ENCODE assay signal across 9 cellular contexts in the genomic region with DNA sequence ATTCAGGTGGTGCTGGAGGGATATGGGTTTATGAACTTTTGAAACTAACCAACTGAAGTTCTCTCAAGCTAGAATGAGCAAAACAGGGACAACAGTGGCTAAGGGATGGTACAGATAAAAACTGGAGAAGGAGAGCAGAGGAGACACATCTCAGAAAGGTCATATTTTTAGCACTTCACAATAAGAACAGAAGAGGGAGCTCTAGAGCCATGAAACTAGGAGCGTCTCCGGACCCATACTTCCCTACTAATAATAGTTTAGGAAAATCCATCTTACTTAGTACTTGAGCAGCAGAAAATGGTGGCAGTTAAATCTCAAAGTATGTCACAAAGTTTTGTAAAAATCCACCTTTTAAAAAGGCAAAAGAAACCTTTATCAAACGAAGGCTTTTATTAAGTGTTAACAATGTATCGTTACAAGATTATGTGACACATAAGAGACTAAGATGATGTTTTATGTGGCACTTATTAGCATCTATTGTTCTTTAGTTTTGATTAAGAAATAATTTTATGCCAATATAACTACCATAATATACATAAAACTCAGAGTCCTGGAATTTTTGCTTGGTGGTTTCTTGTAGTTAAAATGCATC.
DNase-seq lines count a peak whose midpoint lies in the region; ATAC-seq and TF ChIP-seq lines count a peak whose summit lies in the region.
"Had no signal": no experiment of that assay in that cellular context is flagged by ENCODE, and none has a peak within 500 bp of the region (broad histone marks: within the 10 kb centered on the region; RNA-seq: fewer than 3 reads in every experiment).

No MANE protein-coding gene starts in this region.

- POLR2A ChIA-PET in CD4-positive, alpha-beta memory T cell (lab: Charles Lee; ENCODE audit: partially characterized antibody), result no interaction called here

- no peaks in the 10 kb centered on the region for H3K4me1 ChIP-seq in CD4-positive, alpha-beta memory T cell (ENCODE audit: insufficient read depth, low read length)
- H3K4me1 ChIP-seq in tibial nerve, result no peaks in the 10 kb centered on the region

- H3K27me3 Mint-ChIP-seq in CD4-positive, alpha-beta memory T cell, result no peaks in the 10 kb centered on the region

- no peaks in the 10 kb centered on the region for H3K9me3 Mint-ChIP-seq in CD4-positive, alpha-beta memory T cell
- H3K9me3 Mint-ChIP-seq: T-helper 1 cell treated with Interleukin-12 subunit alpha and Interleukin-12 subunit beta and Interleukin-4 antibody, amounts not matched to agents 30 μg/mL and 1 μg/mL, for 36 hours had no signal

- H3K27ac ChIP-seq in CD4-positive, alpha-beta memory T cell (ENCODE audit: low read depth, low read length), result no peak overlapping the region
- no peak overlapping the region for H3K27ac ChIP-seq in tibial nerve

- ATAC-seq in GM18867 (IDR thresholded peaks at IDR 0.05; ENCODE audit: unreplicated experiment), result peak; percentile 88
- ATAC-seq in HG03039 (IDR thresholded peaks at IDR 0.05; ENCODE audit: unreplicated experiment), result peak; percentile 67

- H3K4me3 Mint-ChIP-seq in CD4-positive, alpha-beta memory T cell, result no peak overlapping the region
- H3K4me3 Mint-ChIP-seq: T-helper 1 cell treated with Interleukin-12 subunit alpha and Interleukin-12 subunit beta and Interleukin-4 antibody, amounts not matched to agents 30 μg/mL and 1 μg/mL, for 36 hours had no signal

- H3K27me3 ChIP-seq in CD4-positive, alpha-beta memory T cell (ENCODE audit: insufficient read depth, low read length), result no peaks in the 10 kb centered on the region
- no peaks in the 10 kb centered on the region for H3K27me3 ChIP-seq in tibial nerve

- H3K36me3 Mint-ChIP-seq in CD4-positive, alpha-beta memory T cell, result no peaks in the 10 kb centered on the region

- in situ Hi-C loops in astrocyte of the spinal cord (cut with HindIII; ENCODE audit: low sequenced_read_pairs), result no loop called here

- no peaks in the 10 kb centered on the region for H3K36me3 ChIP-seq in CD4-positive, alpha-beta memory T cell (ENCODE audit: insufficient read depth, low read length)
- no peaks in the 10 kb centered on the region for H3K36me3 ChIP-seq in tibial nerve

- intact Hi-C loops in CD4-positive, alpha-beta memory T cell (cut with micrococcal nuclease), result loop anchor here (1.0 to 2.0 kb wide), 3 partner anchors 251 to 1317 kb away; no protein-coding TSS in a partner anchor

- peaks cover 0 to 4% (median under 1%) of the 10 kb centered on the region in 4 donors for H3K4me1 Mint-ChIP-seq in CD4-positive, alpha-beta memory T cell

- CTCF ChIA-PET in CD4-positive, alpha-beta memory T cell (lab: Charles Lee; ENCODE audit: partially characterized antibody), result interaction anchor here (0.7 to 4.9 kb wide), 5 partner anchors 10 to 1475 kb away, joined by 3 to 25 read pairs (median 3); no protein-coding TSS in a partner anchor

- WGBS in tibial nerve, 2 donors, result 28 to 33% methylated on average over 4 of the region's 4 CpGs

- TF ChIP-seq POLR2A in tibial nerve (IDR thresholded peaks at IDR 0.05), result no peak

- H3K9me3 ChIP-seq in CD4-positive, alpha-beta memory T cell (ENCODE audit: control insufficient read depth in 1 of 2, low read length in 2 of 2), result no peaks in the 10 kb centered on the region
- H3K9me3 ChIP-seq in tibial nerve, result no peaks in the 10 kb centered on the region

- H3K27ac Mint-ChIP-seq in CD4-positive, alpha-beta memory T cell, result no peak overlapping the region
- H3K27ac Mint-ChIP-seq: T-helper 1 cell treated with Interleukin-12 subunit alpha and Interleukin-12 subunit beta and Interleukin-4 antibody, amounts not matched to agents 30 μg/mL and 1 μg/mL, for 36 hours had no signal

- no peak for TF ChIP-seq EP300 in tibial nerve (IDR thresholded peaks at IDR 0.05)

- DNase-seq in CD4-positive, alpha-beta memory T cell, result peak in 4 of 5 donors; percentile 13 to 28 (median 20)
- DNase-seq in NCI-H2227 treated with DMSO at 0.1 percent for 48 hours (lab: John Stamatoyannopoulos, UW) (peak; percentile 33), astrocyte of the spinal cord (ENCODE audit: low read depth, low spot score) (peak; percentile 64), inferior parietal cortex (ENCODE audit: extremely low spot score) (peak; percentile 68), tibial nerve (ENCODE audit: low spot score in 2 of 2) (no peak)
- DNase-seq in activated naive CD4-positive, alpha-beta T cell treated with anti-CD3 and anti-CD28 coated beads, Interleukin-2, amount 50 U/mL, for 16 hours, result no peak

- no peak overlapping the region for H3K4me3 ChIP-seq in CD4-positive, alpha-beta memory T cell (ENCODE audit: low read length in 2 of 2)
- no peak overlapping the region for H3K4me3 ChIP-seq in astrocyte of the spinal cord (ENCODE audit: low read depth, low read length)
- no peak overlapping the region for H3K4me3 ChIP-seq in tibial nerve

- TF ChIP-seq CTCF in astrocyte of the spinal cord (IDR thresholded peaks at IDR 0.05; ENCODE audit: low read depth, low read length), result peak; percentile 71
- TF ChIP-seq CTCF in tibial nerve (IDR thresholded peaks at IDR 0.05), result peak in 4 of 5 experiments; percentile 40 to 58 (median 48)

Comparison
In these comparisons a context has a peak if more than half of its experiments do, and no peak if none do; other contexts are left out.
1. DNase-seq: peak in CD4-positive, alpha-beta memory T cell (4 of 5), NCI-H2227 treated with DMSO at 0.1 percent for 48 hours (single experiment), astrocyte of the spinal cord (single experiment) and inferior parietal cortex (single experiment); none in tibial nerve (0 of 2) and activated naive CD4-positive, alpha-beta T cell treated with anti-CD3 and anti-CD28 coated beads, Interleukin-2, amount 50 U/mL, for 16 hours (single experiment).